ENCODE assay signal across 1 cellular context in genomic region chr6:119110601-119111548, GRCh38.
TF ChIP-seq lines count a peak whose summit lies in the region.

No MANE protein-coding gene starts in this region.

TF ChIP-seq in K562, 482 proteins besides CTCF, POLR2A, EP300 and RAD21 (continued from another document and continues in another):
- no peak for TF ChIP-seq HMGN3 (IDR thresholded peaks at IDR 0.05; ENCODE audit: borderline replicate concordance, extremely low read depth, insufficient read length, low read depth, low read length)
- TF ChIP-seq TEAD4 (IDR thresholded peaks at IDR 0.05; ENCODE audit: low read length) = 0 out of 2 replicates have a peak, but pooled peaks have one; percentile 18
- no peak for TF ChIP-seq TEAD4 (CRISPR knock-in tag; IDR thresholded peaks at IDR 0.05; ENCODE audit: borderline replicate concordance)
- no peak for TF ChIP-seq LARP7 (IDR thresholded peaks at IDR 0.05)
- no peak for TF ChIP-seq POLR3A (IDR thresholded peaks at IDR 0.05; ENCODE audit: borderline replicate concordance, extremely low read depth, insufficient read depth, insufficient read length)
- TF ChIP-seq CTCFL (IDR thresholded peaks at IDR 0.05; ENCODE audit: borderline replicate concordance, insufficient read depth, low read depth, low read length, poor library complexity, severe bottlenecking) = no peak
- TF ChIP-seq TOE1 (IDR thresholded peaks at IDR 0.05; ENCODE audit: borderline replicate concordance) = no peak
- no peak for TF ChIP-seq TOE1 (CRISPR knock-in tag; IDR thresholded peaks at IDR 0.05; ENCODE audit: borderline replicate concordance, low read depth)
- TF ChIP-seq ERF (CRISPR knock-in tag; IDR thresholded peaks at IDR 0.05) = no peak
- no peak for TF ChIP-seq ZNF431 (CRISPR knock-in tag; IDR thresholded peaks at IDR 0.05)
- TF ChIP-seq RFX1 (IDR thresholded peaks at IDR 0.05) = no peak
- TF ChIP-seq TAF1 (IDR thresholded peaks at IDR 0.05; ENCODE audit: control insufficient read depth, extremely low read depth, insufficient read depth, low read length, severe bottlenecking) = no peak
- TF ChIP-seq GMEB1 (CRISPR knock-in tag; IDR thresholded peaks at IDR 0.05) = no peak
- TF ChIP-seq RBM25 (IDR thresholded peaks at IDR 0.05; ENCODE audit: low read depth, low read length, severe bottlenecking) = no peak
- no peak for TF ChIP-seq ZBTB12 (CRISPR knock-in tag; IDR thresholded peaks at IDR 0.05)
- TF ChIP-seq TEAD2 (tag; IDR thresholded peaks at IDR 0.05) = no peak
- no peak; the same call in 1 of the 2 replicates for TF ChIP-seq JUND (IDR thresholded peaks at IDR 0.05; ENCODE audit: borderline replicate concordance, low read depth, low read length)
- no peak; the same call in 2 of the 3 replicates for TF ChIP-seq JUND (tag; IDR thresholded peaks at IDR 0.05; ENCODE audit: borderline replicate concordance, low read depth, low read length)
- no peak for TF ChIP-seq OTX1 (CRISPR knock-in tag; IDR thresholded peaks at IDR 0.05)
- TF ChIP-seq YBX1 (IDR thresholded peaks at IDR 0.05) = no peak
- no peak for TF ChIP-seq RB1 (IDR thresholded peaks at IDR 0.05; ENCODE audit: low read depth)
- TF ChIP-seq ZNF592 (IDR thresholded peaks at IDR 0.05) = 0 out of 2 replicates have a peak, but pooled peaks have one; percentile 42
- TF ChIP-seq E2F1 (CRISPR knock-in tag; IDR thresholded peaks at IDR 0.05) = no peak
- TF ChIP-seq BRF1 (IDR thresholded peaks at IDR 0.05; ENCODE audit: borderline replicate concordance, extremely low read depth, insufficient read length) = no peak
- TF ChIP-seq ARID2 (IDR thresholded peaks at IDR 0.05) = peak; percentile 88
- no peak for TF ChIP-seq ETS2 (tag; IDR thresholded peaks at IDR 0.05; ENCODE audit: borderline replicate concordance, poor library complexity, severe bottlenecking)
- no peak for TF ChIP-seq CCAR2 (IDR thresholded peaks at IDR 0.05; ENCODE audit: low read depth, low read length)
- 0 out of 2 replicates have a peak, but pooled peaks have one; percentile 11 for TF ChIP-seq CREB3L1 (IDR thresholded peaks at IDR 0.05; ENCODE audit: borderline replicate concordance, low read depth)
- no peak for TF ChIP-seq ZFP1 (CRISPR knock-in tag; IDR thresholded peaks at IDR 0.05)
- TF ChIP-seq FOXJ2 (tag; IDR thresholded peaks at IDR 0.05) = no peak
- no peak for TF ChIP-seq ZNF511 (CRISPR knock-in tag; IDR thresholded peaks at IDR 0.05)
- TF ChIP-seq CBX5 (IDR thresholded peaks at IDR 0.05; ENCODE audit: borderline replicate concordance, low read depth) = no peak
- no peak for TF ChIP-seq CUX1 (CRISPR knock-in tag; IDR thresholded peaks at IDR 0.05)
- peak; percentile 72 for TF ChIP-seq PKNOX1 (IDR thresholded peaks at IDR 0.05)
- no peak for TF ChIP-seq GABPB1 (CRISPR knock-in tag; IDR thresholded peaks at IDR 0.05)
- TF ChIP-seq ATF1 (CRISPR knock-in tag; IDR thresholded peaks at IDR 0.05) = no peak
- TF ChIP-seq ATF1 (tag; IDR thresholded peaks at IDR 0.05) = no peak
- TF ChIP-seq E2F8 (IDR thresholded peaks at IDR 0.05; ENCODE audit: low read depth, partially characterized antibody) = no peak
- no peak for TF ChIP-seq ZNF384 (IDR thresholded peaks at IDR 0.05; ENCODE audit: low read depth, low read length)
